Comparison of ENCODE assay signal across 7 cellular contexts in the genomic region with DNA sequence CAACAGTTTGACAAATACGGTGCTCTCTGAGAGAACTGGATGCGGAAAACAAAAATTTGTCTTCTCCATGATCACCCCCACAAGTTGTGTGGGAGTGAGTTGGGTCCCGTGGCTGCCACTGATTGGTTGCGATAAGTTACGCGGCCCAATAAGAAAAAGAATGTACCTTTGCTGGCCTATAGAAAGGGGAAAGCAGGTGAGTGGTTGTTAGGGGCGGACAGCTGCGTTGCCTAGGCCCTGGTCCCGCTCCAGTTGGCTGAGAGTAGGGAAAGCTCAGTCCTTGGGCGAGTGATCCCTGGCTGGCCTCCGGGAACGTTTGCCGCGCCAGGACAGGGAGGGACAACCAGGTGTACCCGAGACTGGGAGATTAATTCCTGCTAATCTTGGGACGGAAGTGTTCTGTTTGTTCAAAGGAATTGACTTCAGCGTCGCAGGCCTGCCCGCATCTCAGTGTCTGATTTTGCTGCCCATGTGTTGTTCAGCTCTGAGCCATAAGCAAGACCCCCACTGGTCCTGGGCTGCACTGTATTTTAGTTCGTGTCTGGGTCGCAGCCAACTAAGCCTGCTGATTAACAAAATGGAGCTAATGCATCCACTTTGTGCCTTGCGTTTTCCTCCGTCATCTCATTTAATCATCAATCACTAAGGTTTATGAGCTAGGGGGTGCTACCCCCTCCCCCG. TPM values are rescaled to one million over a fixed set of nuclear protein-coding genes. Genes with fewer than 3 reads are reported as not detected.
DNase-seq lines count a peak whose midpoint lies in the region; ATAC-seq and TF ChIP-seq lines count a peak whose summit lies in the region.

No MANE protein-coding gene starts in this region.

- H3K4me3 ChIP-seq in hepatocyte: peak overlapping the region; percentile 29

- H3K79me2 ChIP-seq in hepatocyte: peaks cover 30% of the 10 kb centered on the region

- 2% methylated on average over 24 of the region's 24 CpGs for WGBS in hepatocyte (ENCODE audit: low lambda C conversion rate, missing lambda C conversion rate)

- H2AFZ ChIP-seq in hepatocyte: peak overlapping the region; percentile 34

- H3K4me2 ChIP-seq in hepatocyte: peak overlapping the region; percentile 95

- no peaks in the 10 kb centered on the region for H3K9me2 ChIP-seq in hepatocyte (replicated peaks; ENCODE audit: insufficient read depth)

- ATAC-seq in GM18505 (IDR thresholded peaks at IDR 0.05; ENCODE audit: unreplicated experiment) (peak; percentile 56), HG02973 (IDR thresholded peaks at IDR 0.05; ENCODE audit: unreplicated experiment) (peak; percentile 62)

- DNase-seq in NCI-H1930 (lab: John Stamatoyannopoulos, UW) (peak; percentile 93 to 94), T-helper 22 cell (ENCODE audit: low read depth) (peak; percentile 80), astrocyte of the hippocampus (ENCODE audit: low read depth, low spot score) (peak; percentile 98), hepatocyte (ENCODE audit: low spot score) (peak; percentile 96), renal cortical epithelial cell (ENCODE audit: low read depth) (peak; percentile 98)

- H3K36me3 ChIP-seq in hepatocyte (replicated peaks; ENCODE audit: insufficient read depth, low read depth): no peaks in the 10 kb centered on the region

- no peaks in the 10 kb centered on the region for H3K27me3 ChIP-seq in hepatocyte

- no peaks in the 10 kb centered on the region for H3K9me3 ChIP-seq in hepatocyte (ENCODE audit: low read depth)

- H3K27ac ChIP-seq in hepatocyte: peak overlapping the region; percentile 98

- H3K4me1 ChIP-seq in hepatocyte (ENCODE audit: insufficient read depth): peaks cover 17% of the 10 kb centered on the region

- no peak for TF ChIP-seq CTCF in hepatocyte (IDR thresholded peaks at IDR 0.05; ENCODE audit: poor library complexity)

- peak; percentile 70 for TF ChIP-seq POLR2A in GM18505 (IDR thresholded peaks at IDR 0.05; ENCODE audit: borderline replicate concordance, extremely low read depth, insufficient read depth, insufficient read length)

- H4K20me1 ChIP-seq in hepatocyte (ENCODE audit: insufficient read depth, poor library complexity, severe bottlenecking): peaks cover 4% of the 10 kb centered on the region

RNA-seq across cellular contexts. Expression of a gene that starts 0.8 kb away (rescaled TPM):
- total RNA-seq in hepatocyte (27.3 and 27.7 TPM in 2 replicates), renal cortical epithelial cell (17.2 and 49.8 TPM in 2 replicates)
- polyA plus RNA-seq in hepatocyte: 31.8 and 35.7 TPM in 2 replicates

RNA-seq across cellular contexts. Expression of a gene that starts 13.0 kb away (rescaled TPM):
- total RNA-seq in hepatocyte (57.6 and 71.0 TPM in 2 replicates), renal cortical epithelial cell (55.3 and 97.8 TPM in 2 replicates)
- 46.2 and 46.8 TPM in 2 replicates for polyA plus RNA-seq in hepatocyte

RNA-seq across cellular contexts. Expression of a gene that starts 13.2 kb away (rescaled TPM):
- 211 and 264 TPM in 2 replicates for total RNA-seq in hepatocyte
- 434 and 462 TPM in 2 replicates for polyA plus RNA-seq in hepatocyte
- 166 and 286 TPM in 2 replicates for total RNA-seq in renal cortical epithelial cell

RNA-seq across cellular contexts. Expression of a gene that starts 17.6 kb away (rescaled TPM):
- 8.3 and 13.5 TPM in 2 replicates for total RNA-seq in hepatocyte
- 22.1 and 23.7 TPM in 2 replicates for polyA plus RNA-seq in hepatocyte
- 8.3 and 14.2 TPM in 2 replicates for total RNA-seq in renal cortical epithelial cell

RNA-seq across cellular contexts. Expression of a gene that starts 23.4 kb away (rescaled TPM):
- 124 and 133 TPM in 2 replicates for total RNA-seq in hepatocyte
- polyA plus RNA-seq in hepatocyte: 194 and 209 TPM in 2 replicates
- 38.0 and 41.0 TPM in 2 replicates for total RNA-seq in renal cortical epithelial cell

Comparison
In these comparisons a context has a peak if more than half of its experiments do, and no peak if none do; other contexts are left out.
1. Peak in every context shown above with its lines: DNase-seq, ATAC-seq, H3K4me3 ChIP-seq and H3K27ac ChIP-seq.